ENCODE assay signal across 9 cellular contexts in the genomic region with DNA sequence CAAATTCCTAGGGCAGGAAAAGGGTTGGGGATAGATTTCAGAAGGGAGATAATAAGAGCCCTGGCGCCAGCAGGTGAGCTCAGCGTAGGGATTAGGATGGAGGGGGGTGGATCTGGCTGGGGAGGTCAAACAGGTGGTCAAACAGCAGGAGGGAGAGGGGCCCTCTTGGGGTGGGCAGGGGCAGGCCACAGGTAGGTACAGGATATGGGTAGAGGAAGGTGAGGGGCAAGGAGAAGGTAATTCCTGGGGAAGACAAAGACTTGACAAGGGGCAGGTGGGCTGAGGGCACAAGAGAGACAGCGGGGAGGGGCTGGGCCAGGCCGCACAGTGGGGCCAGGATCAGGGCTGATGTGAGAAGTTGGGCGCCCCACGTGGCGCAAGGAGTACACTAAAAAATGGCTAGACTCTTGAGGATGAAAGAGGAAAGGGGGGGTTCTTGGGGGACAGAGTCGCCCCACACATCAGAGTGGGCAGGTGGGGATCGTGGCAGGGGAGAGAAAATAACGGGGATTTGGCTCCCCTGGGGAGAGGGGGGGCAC. TPM values are rescaled to one million over a fixed set of nuclear protein-coding genes. Genes with fewer than 3 reads are reported as not detected.
DNase-seq lines count a peak whose midpoint lies in the region; TF ChIP-seq lines count a peak whose summit lies in the region.
"Had no signal": no experiment of that assay in that cellular context is flagged by ENCODE, and none has a peak within 500 bp of the region (broad histone marks: within the 10 kb centered on the region; RNA-seq: fewer than 3 reads in every experiment).

No MANE protein-coding gene starts in this region.

- H3K27ac Mint-ChIP-seq in CD8-positive, alpha-beta memory T cell: peak overlapping the region; percentile 83 to 100 (median 98)

- peaks cover 16% of the 10 kb centered on the region for H3K36me3 ChIP-seq in CD8-positive, alpha-beta memory T cell (ENCODE audit: insufficient read depth, low read length)
- H3K36me3 ChIP-seq in HUES48 (ENCODE audit: control insufficient read depth, insufficient read depth, low read length): peaks cover 24% of the 10 kb centered on the region
- H3K36me3 ChIP-seq in brain microvascular endothelial cell (replicated peaks): peaks cover 12% of the 10 kb centered on the region

- CTCF ChIA-PET in CD8-positive, alpha-beta memory T cell (lab: Charles Lee): interaction anchor here (1.4 to 8.4 kb wide), 3 partner anchors 12 to 81 kb away, joined by 3 to 63 read pairs (median 4); no protein-coding TSS in a partner anchor

- H3K4me3 Mint-ChIP-seq in CD8-positive, alpha-beta memory T cell: peak overlapping the region; percentile 86 to 99 (median 97)

- peaks cover 0 to 7% of the 10 kb centered on the region in 2 donors for H3K27me3 Mint-ChIP-seq in CD8-positive, alpha-beta memory T cell

- H3K9me3 Mint-ChIP-seq in CD8-positive, alpha-beta memory T cell: no peaks in the 10 kb centered on the region

- POLR2A ChIA-PET in CD8-positive, alpha-beta memory T cell (lab: Charles Lee): interaction anchor here (1.2 to 1.8 kb wide), 2 partner anchors 11 to 38 kb away, joined by 5 to 27 read pairs; no protein-coding TSS in a partner anchor

- peak overlapping the region; percentile 75 for H3K9ac ChIP-seq in HUES48 (ENCODE audit: low read depth, low read length)

- TF ChIP-seq CTCF in brain microvascular endothelial cell (IDR thresholded peaks at IDR 0.05; ENCODE audit: low read depth, low read length, missing control alignments): peak; percentile 57

- H3K4me3 ChIP-seq in CD8-positive, alpha-beta memory T cell (ENCODE audit: low read length): peak overlapping the region; percentile 80
- peak overlapping the region; percentile 83 for H3K4me3 ChIP-seq in HUES48 (ENCODE audit: low read depth, low read length)
- H3K4me3 ChIP-seq in brain microvascular endothelial cell (ENCODE audit: low read depth, low read length): peak overlapping the region; percentile 90

- H3K4me1 Mint-ChIP-seq in CD8-positive, alpha-beta memory T cell: peaks cover 35 to 54% (median 41%) of the 10 kb centered on the region in 3 donors

- in situ Hi-C loops in brain microvascular endothelial cell (cut with HindIII; ENCODE audit: low pct_ligation_motif_present, low sequenced_read_pairs): no loop called here

- H3K27me3 ChIP-seq in CD8-positive, alpha-beta memory T cell (ENCODE audit: insufficient read depth, low read length, poor library complexity, severe bottlenecking): no peaks in the 10 kb centered on the region
- peaks cover 13% of the 10 kb centered on the region for H3K27me3 ChIP-seq in HUES48 (ENCODE audit: control insufficient read depth, insufficient read depth, low read length)
- no peaks in the 10 kb centered on the region for H3K27me3 ChIP-seq in brain microvascular endothelial cell (replicated peaks)

- peak in 4 of 5 donors; percentile 41 to 67 (median 51) for DNase-seq in CD8-positive, alpha-beta memory T cell
- DNase-seq in T-helper 1 cell: peak in 3 of 5 donors; percentile 41 to 72 (median 43)
- DNase-seq in brain microvascular endothelial cell: peak; percentile 24
- peak; percentile 46 for DNase-seq in iris pigment epithelial cell (ENCODE audit: low read depth)
- peak; percentile 67 to 69 for DNase-seq in stimulated activated CD4-positive, alpha-beta T cell treated with anti-CD3 and anti-CD28 coated beads, Interleukin-2, amount 100 ng/mL, for 24 hours
- no peak for DNase-seq in HPDE6-E6E7 (ENCODE audit: extremely low spot score)
- DNase-seq in middle frontal gyrus (ENCODE audit: extremely low spot score, low spot score): no peak

- peak overlapping the region; percentile 82 for H3K27ac ChIP-seq in CD8-positive, alpha-beta memory T cell (ENCODE audit: low read depth, low read length)
- H3K27ac ChIP-seq in HUES48 (ENCODE audit: low read depth, low read length) (peak overlapping the region; percentile 89), brain microvascular endothelial cell (peak overlapping the region; percentile 17)

- peaks cover 36% of the 10 kb centered on the region for H3K4me1 ChIP-seq in CD8-positive, alpha-beta memory T cell (ENCODE audit: insufficient read depth, low read length)
- H3K4me1 ChIP-seq in HUES48 (ENCODE audit: control insufficient read depth, insufficient read depth, low read length): peaks cover 11% of the 10 kb centered on the region

- peaks cover 3 to 50% (median 9%) of the 10 kb centered on the region in 3 donors for H3K36me3 Mint-ChIP-seq in CD8-positive, alpha-beta memory T cell

- no peaks in the 10 kb centered on the region for H3K9me3 ChIP-seq in CD8-positive, alpha-beta memory T cell (ENCODE audit: low read length)
- no peaks in the 10 kb centered on the region for H3K9me3 ChIP-seq in HUES48 (ENCODE audit: control insufficient read depth, insufficient read depth, low read length)

RNA-seq across cellular contexts. Expression of gene KRI1, which starts 0.7 kb away (rescaled TPM):
- total RNA-seq in CD8-positive, alpha-beta memory T cell: 10 to 100 TPM; 61.6 to 64.5 TPM
- 45.7 TPM for polyA plus RNA-seq in CD8-positive, alpha-beta memory T cell

RNA-seq across cellular contexts. Expression of gene CDKN2D, which starts 3.7 kb away (rescaled TPM):
- 10 to 100 TPM; 22.2 to 23.1 TPM for total RNA-seq in CD8-positive, alpha-beta memory T cell
- polyA plus RNA-seq in CD8-positive, alpha-beta memory T cell: 176 TPM

RNA-seq across cellular contexts. Expression of gene ATG4D, which starts 21.4 kb away (rescaled TPM):
- total RNA-seq in CD8-positive, alpha-beta memory T cell: 10 to 100 TPM; 44.4 to 45.1 TPM
- 28.9 TPM for polyA plus RNA-seq in CD8-positive, alpha-beta memory T cell

RNA-seq across cellular contexts. Expression of gene AP1M2, which starts 22.0 kb away (rescaled TPM):
- total RNA-seq in CD8-positive, alpha-beta memory T cell: not detected
- not detected for polyA plus RNA-seq in CD8-positive, alpha-beta memory T cell
- total RNA-seq: T-helper 1 cell treated with Interleukin-12 subunit alpha and Interleukin-12 subunit beta and Interleukin-4 antibody, amounts not matched to agents 30 ng/mL and 1 ng/mL, for 36 hours had no signal

RNA-seq across cellular contexts. Expression of gene S1PR5, which starts 47.9 kb away (rescaled TPM):
- total RNA-seq in CD8-positive, alpha-beta memory T cell: 1 to 10 TPM; 1.5 to 1.8 TPM
- 90.3 TPM for polyA plus RNA-seq in CD8-positive, alpha-beta memory T cell
- total RNA-seq: T-helper 1 cell treated with Interleukin-12 subunit alpha and Interleukin-12 subunit beta and Interleukin-4 antibody, amounts not matched to agents 30 ng/mL and 1 ng/mL, for 36 hours had no signal

Comparison
In these comparisons a context has a peak if more than half of its experiments do, and no peak if none do; other contexts are left out.
1. DNase-seq: peak in CD8-positive, alpha-beta memory T cell (4 of 5), T-helper 1 cell (3 of 5), brain microvascular endothelial cell (single experiment), iris pigment epithelial cell (single experiment) and stimulated activated CD4-positive, alpha-beta T cell treated with anti-CD3 and anti-CD28 coated beads, Interleukin-2, amount 100 ng/mL, for 24 hours (2 of 2); none in HPDE6-E6E7 (single experiment) and middle frontal gyrus (single experiment).
2. H3K27ac ChIP-seq: peak in every context shown above with its lines; median percentile 89 in HUES48; 82 in CD8-positive, alpha-beta memory T cell; 17 in brain microvascular endothelial cell.
3. Peak in every context shown above with its lines, with median percentiles within 50 percentile points of each other: H3K4me3 ChIP-seq.